In the genomic region with DNA sequence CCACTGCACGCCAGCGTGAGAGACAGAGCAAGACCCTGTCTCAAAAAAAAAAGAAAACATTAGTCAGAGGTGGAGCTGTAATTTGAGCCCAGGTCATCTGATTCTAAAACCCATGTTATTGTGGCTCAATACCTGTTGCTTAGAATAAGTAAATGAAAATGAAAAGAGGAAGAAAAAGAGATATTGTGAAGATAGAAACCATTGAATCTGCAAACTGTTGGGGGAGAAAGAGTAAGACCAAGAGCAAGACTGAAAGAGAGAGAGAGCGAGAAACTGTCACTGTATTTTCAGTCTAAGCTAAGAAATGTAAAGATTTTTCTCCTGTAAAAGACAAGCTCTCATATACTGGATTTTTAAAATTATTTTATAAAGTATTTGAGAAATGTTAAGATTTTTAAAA, we compare ENCODE assay signal across 20 cellular contexts. TPM values are rescaled to one million over a fixed set of nuclear protein-coding genes. Genes with fewer than 3 reads are reported as not detected.
DNase-seq lines count a peak whose midpoint lies in the region; ATAC-seq, FAIRE-seq and TF ChIP-seq lines count a peak whose summit lies in the region.
"Had no signal": no experiment of that assay in that cellular context is flagged by ENCODE, and none has a peak within 500 bp of the region (broad histone marks: within the 10 kb centered on the region; RNA-seq: fewer than 3 reads in every experiment).

No MANE protein-coding gene starts in this region.

- H3K79me1 ChIP-seq in H9 (ENCODE audit: insufficient read depth, low read depth, low read length, poor library complexity, severe bottlenecking) (no peaks in the 10 kb centered on the region), H1 (ENCODE audit: low read depth, low read length) (no peaks in the 10 kb centered on the region)

- no peak for DNase-seq in H9
- no peak for DNase-seq in H1 (ENCODE audit: low read depth in 1 of 2, low spot score in 2 of 2)
- DNase-seq in H7 = no peak
- no peak for DNase-seq in activated CD8-positive, alpha-beta T cell treated with anti-CD3 and anti-CD28 coated beads for 36 hours
- no peak for DNase-seq in NCI-H1092 treated with DMSO at 0.1 percent for 48 hours (lab: John Stamatoyannopoulos, UW)
- DNase-seq: CD4-positive, alpha-beta memory T cell; DMS153; DMS79; GDM1; GM23248 had no signal

- H3K79me2 ChIP-seq in H9 (ENCODE audit: insufficient read depth, low read length) (no peaks in the 10 kb centered on the region), H1 (ENCODE audit: control insufficient read depth in 1 of 2, insufficient read depth in 2 of 2, low read length in 2 of 2) (no peaks in the 10 kb centered on the region)

- H3K27ac ChIP-seq in H9 (ENCODE audit: insufficient read length, low read depth, low read length) = no peak overlapping the region
- no peak overlapping the region for H3K27ac ChIP-seq in H1 (ENCODE audit: low read depth, low read length)
- H3K27ac ChIP-seq: BLaER1, GM23248, HL-60, KMS-11 had no signal

- H4K8ac ChIP-seq in H9 (replicated peaks; ENCODE audit: insufficient read length, low read depth, low read length) = no peak overlapping the region
- no peak overlapping the region for H4K8ac ChIP-seq in H1 (ENCODE audit: extremely low read depth, insufficient read depth, low read length)

- H4K91ac ChIP-seq in H9 (ENCODE audit: insufficient read length, low read depth, low read length) (no peak overlapping the region), H1 (replicated peaks; ENCODE audit: insufficient read length, low read length) (no peak overlapping the region)

- no peak overlapping the region for H3K4me3 ChIP-seq in H1 (ENCODE audit: extremely low read depth in 1 of 4, insufficient read depth in 2 of 4, low read depth in 3 of 4, low read length in 4 of 4)
- no peak overlapping the region for H3K4me3 ChIP-seq in H7 (ENCODE audit: insufficient read depth, low read depth, low read length)
- H3K4me3 ChIP-seq: BLaER1, GM23248, HAP-1 had no signal

- no peaks in the 10 kb centered on the region for H3K9me3 ChIP-seq in H9 (ENCODE audit: control insufficient read depth, low read depth, low read length)
- no peaks in the 10 kb centered on the region for H3K9me3 ChIP-seq in H1 (ENCODE audit: insufficient read depth in 2 of 2, low read depth in 1 of 2, low read length in 1 of 2)
- H3K9me3 ChIP-seq: BLaER1, HAP-1 had no signal

- peak; percentile 75 for ATAC-seq in GM18867 (IDR thresholded peaks at IDR 0.05; ENCODE audit: unreplicated experiment)
- ATAC-seq in activated CD8-positive, alpha-beta T cell treated with anti-CD3 and anti-CD28 coated beads for 36 hours = no peak

- H3K36me3 ChIP-seq in H1 (ENCODE audit: control insufficient read depth in 2 of 4, insufficient read depth in 4 of 4, low read length in 3 of 4) = no peaks in the 10 kb centered on the region
- H3K36me3 ChIP-seq in H7 (replicated peaks; ENCODE audit: control insufficient read depth, insufficient read depth, low read length) = no peaks in the 10 kb centered on the region
- H3K36me3 ChIP-seq: BLaER1, HAP-1 had no signal

- no peak overlapping the region for H2AK5ac ChIP-seq in H9 (ENCODE audit: insufficient read length, low read length)
- no peak overlapping the region for H2AK5ac ChIP-seq in H1 (ENCODE audit: low read depth, low read length)

- no peak for TF ChIP-seq POLR2A in H1 (IDR thresholded peaks at IDR 0.05; ENCODE audit: control extremely low read depth in 1 of 2, low read depth in 2 of 2, low read length in 2 of 2)

- peak overlapping the region in 2 of 3 experiments; percentile 0 to 87; a peak in 2 of 7 replicates for H3K27ac Mint-ChIP-seq in H9
- no peak overlapping the region for H3K27ac Mint-ChIP-seq in activated CD8-positive, alpha-beta T cell treated with anti-CD3 and anti-CD28 coated beads for 36 hours
- H3K27ac Mint-ChIP-seq: CD14-positive monocyte; CD4-positive, alpha-beta memory T cell had no signal

- H2BK12ac ChIP-seq in H9 (ENCODE audit: insufficient read length, low read depth, low read length) (no peak overlapping the region), H1 (ENCODE audit: low read depth, low read length) (no peak overlapping the region)

- H3K4me1 ChIP-seq in H9 (ENCODE audit: insufficient read depth, low read length) (peaks cover 14% of the 10 kb centered on the region; the same call in 1 of the 2 replicates), H1 (replicated peaks in 1 of 4; ENCODE audit: control insufficient read depth in 3 of 4, insufficient read depth in 4 of 4, low read length in 3 of 4) (no peaks in the 10 kb centered on the region; a peak in 1 of 7 replicates)
- H3K4me1 ChIP-seq: BLaER1, HAP-1 had no signal

- TF ChIP-seq CTCF in H9 (conservative IDR thresholded peaks at IDR 0.05) (no peak), H1 (IDR thresholded peaks at IDR 0.05; ENCODE audit: control extremely low read depth in 1 of 3, insufficient read depth in 1 of 3, low read depth in 1 of 3, low read length in 3 of 3) (no peak)
- no peak for TF ChIP-seq CTCF in activated CD8-positive, alpha-beta T cell treated with anti-CD3 and anti-CD28 coated beads for 36 hours (IDR thresholded peaks at IDR 0.05)

- H3T11ph ChIP-seq in H9 (ENCODE audit: low read length) = no peak overlapping the region

- no peaks in the 10 kb centered on the region for H3K27me3 ChIP-seq in H9 (ENCODE audit: insufficient read depth, low read length)
- no peaks in the 10 kb centered on the region for H3K27me3 ChIP-seq in H1 (replicated peaks in 1 of 4; ENCODE audit: control insufficient read depth in 3 of 4, extremely low read depth in 1 of 4, insufficient read depth in 3 of 4, low read length in 3 of 4)
- no peaks in the 10 kb centered on the region for H3K27me3 ChIP-seq in H7 (ENCODE audit: control insufficient read depth, insufficient read depth, low read length)

- no peak overlapping the region for H3K4ac ChIP-seq in H9 (ENCODE audit: low read depth, low read length)
- no peak overlapping the region for H3K4ac ChIP-seq in H1 (replicated peaks; ENCODE audit: insufficient read length, low read depth, low read length)

- no peaks in the 10 kb centered on the region for H3K9me3 Mint-ChIP-seq in H9
- no peaks in the 10 kb centered on the region for H3K9me3 Mint-ChIP-seq in activated CD8-positive, alpha-beta T cell treated with anti-CD3 and anti-CD28 coated beads for 36 hours
- H3K9me3 Mint-ChIP-seq: CD4-positive, alpha-beta memory T cell had no signal

- H2BK5ac ChIP-seq in H9 (ENCODE audit: insufficient read length, low read length) (no peak overlapping the region), H1 (ENCODE audit: low read depth, low read length) (no peak overlapping the region)

- H3K36me3 Mint-ChIP-seq in H9 (ENCODE audit: insufficient read depth in 1 of 3, low read depth in 3 of 3) = no peaks in the 10 kb centered on the region
- no peaks in the 10 kb centered on the region for H3K36me3 Mint-ChIP-seq in activated CD8-positive, alpha-beta T cell treated with anti-CD3 and anti-CD28 coated beads for 36 hours (ENCODE audit: low read depth)
- H3K36me3 Mint-ChIP-seq: CD14-positive monocyte; CD4-positive, alpha-beta memory T cell had no signal

- peak; percentile 45 for FAIRE-seq in H1 (lab: Jason Lieb, UNC)
- FAIRE-seq: A204.1, GM12892 had no signal

- H4K5ac ChIP-seq in H9 (ENCODE audit: insufficient read length, low read depth, low read length) (no peak overlapping the region), H1 (ENCODE audit: insufficient read length, low read depth, low read length) (no peak overlapping the region)

- peaks cover 22 to 27% of the 10 kb centered on the region in 2 experiments for H3K4me1 Mint-ChIP-seq in H9
- no peaks in the 10 kb centered on the region for H3K4me1 Mint-ChIP-seq in activated CD8-positive, alpha-beta T cell treated with anti-CD3 and anti-CD28 coated beads for 36 hours (ENCODE audit: low read depth)
- H3K4me1 Mint-ChIP-seq: CD14-positive monocyte; CD4-positive, alpha-beta memory T cell had no signal

- H2BK20ac ChIP-seq in H9 (ENCODE audit: low read depth, low read length, poor library complexity, severe bottlenecking) (no peak overlapping the region), H1 (ENCODE audit: low read length) (no peak overlapping the region)

- TF ChIP-seq EP300 in H1 (IDR thresholded peaks at IDR 0.05; ENCODE audit: borderline replicate concordance in 1 of 2, low read depth in 2 of 2, low read length in 2 of 2) = no peak

- H3K23ac ChIP-seq in H9 (ENCODE audit: insufficient read length, low read depth, low read length) (no peak overlapping the region), H1 (ENCODE audit: insufficient read length) (no peak overlapping the region)

- H3K23me2 ChIP-seq in H9 (ENCODE audit: insufficient read length, low read depth, low read length, poor library complexity, severe bottlenecking) (no peaks in the 10 kb centered on the region), H1 (ENCODE audit: low read depth, low read length) (no peaks in the 10 kb centered on the region)

- H2AFZ ChIP-seq in H9 (ENCODE audit: low read length) (no peak overlapping the region), H1 (ENCODE audit: low read length) (no peak overlapping the region)
- H2AFZ ChIP-seq: GM23248 had no signal

- POLR2A ChIA-PET in H1 (lab: Charles Lee; ENCODE audit: partially characterized antibody) = interaction anchor here (1.6 kb wide), 1 partner anchor 10 kb away, joined by 5 read pairs; a partner anchor contains a TSS
- POLR2A ChIA-PET in activated CD8-positive, alpha-beta T cell treated with anti-CD3 and anti-CD28 coated beads for 36 hours (lab: Charles Lee) = no interaction called here

- H3K4me2 ChIP-seq in H9 (ENCODE audit: insufficient read depth, insufficient read length, low read length) (no peak overlapping the region), H1 (ENCODE audit: insufficient read depth in 1 of 2, low read depth in 2 of 2, low read length in 2 of 2) (no peak overlapping the region)
- H3K4me2 ChIP-seq: BLaER1, KMS-11 had no signal

- intact Hi-C loops in activated CD8-positive, alpha-beta T cell treated with anti-CD3 and anti-CD28 coated beads for 36 hours (cut with micrococcal nuclease) = no loop called here

- CTCF ChIA-PET in H1 (lab: Charles Lee; ENCODE audit: partially characterized antibody) = interaction anchor here (0.9 kb wide), 1 partner anchor 36 kb away, joined by 4 read pairs; no protein-coding TSS in a partner anchor
- CTCF ChIA-PET in activated CD8-positive, alpha-beta T cell treated with anti-CD3 and anti-CD28 coated beads for 36 hours (lab: Charles Lee) = no interaction called here

- no peaks in the 10 kb centered on the region for H3K27me3 Mint-ChIP-seq in H9 (ENCODE audit: low read depth)
- no peaks in the 10 kb centered on the region for H3K27me3 Mint-ChIP-seq in activated CD8-positive, alpha-beta T cell treated with anti-CD3 and anti-CD28 coated beads for 36 hours

- H2BK15ac ChIP-seq in H9 (ENCODE audit: low read depth, low read length) (no peak overlapping the region), H1 (ENCODE audit: low read length) (no peak overlapping the region)

- H3K4me3 Mint-ChIP-seq in H9 = no peak overlapping the region
- H3K4me3 Mint-ChIP-seq in activated CD8-positive, alpha-beta T cell treated with anti-CD3 and anti-CD28 coated beads for 36 hours = no peak overlapping the region
- H3K4me3 Mint-ChIP-seq: CD14-positive monocyte; CD4-positive, alpha-beta memory T cell had no signal

- no peak for TF ChIP-seq RAD21 in H1 (IDR thresholded peaks at IDR 0.05 in 1 of 2, conservative IDR thresholded peaks at IDR 0.05 in 1 of 2; ENCODE audit: low read depth in 2 of 2, low read length in 2 of 2)

- H3K14ac ChIP-seq in H9 (ENCODE audit: insufficient read depth, low read length) (no peak overlapping the region), H1 (ENCODE audit: insufficient read length) (no peak overlapping the region)

- H4K20me1 ChIP-seq in H9 (ENCODE audit: control insufficient read depth, insufficient read depth, insufficient read length) = no peaks in the 10 kb centered on the region
- no peaks in the 10 kb centered on the region for H4K20me1 ChIP-seq in H1 (replicated peaks in 1 of 2; ENCODE audit: control insufficient read depth in 1 of 2, insufficient read depth in 2 of 2, low read length in 2 of 2)

- no CpG with 5 or more reads among the region's 3 CpGs for WGBS in H9 (ENCODE audit: extremely low coverage, insufficient read length, low lambda C conversion rate)
- 85% methylated on average over 2 of the region's 3 CpGs; no CpG with 5 or more reads in 1 of the 2 experiments for WGBS in H1 (ENCODE audit: extremely low coverage in 1 of 2, insufficient coverage in 1 of 2, insufficient read length in 1 of 2, insufficient replicate concordance in 2 of 2, low coverage in 1 of 2, low lambda C conversion rate in 2 of 2, missing lambda C conversion rate in 1 of 2), 2 experiments

- no peak overlapping the region for H3K18ac ChIP-seq in H9 (ENCODE audit: insufficient read length, low read depth, low read length)
- no peak overlapping the region for H3K18ac ChIP-seq in H1 (ENCODE audit: extremely low read depth, low read length)

- no peak overlapping the region for H2BK120ac ChIP-seq in H9 (ENCODE audit: low read depth, low read length, poor library complexity, severe bottlenecking)
- H2BK120ac ChIP-seq in H1 (replicated peaks; ENCODE audit: low read depth, low read length) = no peak overlapping the region

- no peak overlapping the region for H3K56ac ChIP-seq in H9 (ENCODE audit: insufficient read length, low read depth, low read length)
- no peak overlapping the region for H3K56ac ChIP-seq in H1 (replicated peaks; ENCODE audit: insufficient read length, low read depth, low read length)

- H3K9ac ChIP-seq in H9 (ENCODE audit: extremely low read depth, insufficient read length, low read length) (no peak overlapping the region), H1 (replicated peaks in 1 of 4; ENCODE audit: extremely low read depth in 1 of 4, low read depth in 3 of 4, low read length in 3 of 4) (no peak overlapping the region)
- H3K9ac ChIP-seq: BLaER1, GM23248, KMS-11 had no signal

RNA-seq across cellular contexts. Expression of a gene that starts 9.7 kb away (rescaled TPM):
- 11.9 and 12.5 TPM in 2 replicates for total RNA-seq in H9 (2021)
- 23.0 and 23.1 TPM in 2 replicates for total RNA-seq in H1 (2021; fragmentation: NEBNext Ultra II Directional; extraction: Animal tissue kit (Norgen Biotek cat#: 25700))
- 24.3 and 39.9 TPM in 2 replicates for polyA plus RNA-seq in H1 (2011; rRNA removed)
- polyA plus RNA-seq in H1 (2011; cell fraction: cytosol; rRNA removed) = 25.4 TPM
- 52.3 TPM for polyA plus RNA-seq in H1 (2011; cell fraction: nucleus; rRNA removed)
- 28.4 to 34.8 TPM (median 31.8 TPM) in 4 replicates for polyA plus RNA-seq in H1 (2012, experiment 1 of 2)
- polyA plus RNA-seq in H1 (2012, experiment 2 of 2) = 25.2 TPM
- polyA plus RNA-seq in H1 (2013, experiment 1 of 2) = 46.4 TPM
- 41.6 TPM for polyA plus RNA-seq in H1 (2013, experiment 2 of 2)
- 31.3 and 52.1 TPM in 2 replicates for polyA minus RNA-seq in H1 (2011; rRNA and poly(A)+ RNA removed)
- 12.3 TPM for polyA minus RNA-seq in H1 (2011; cell fraction: cytosol; rRNA and poly(A)+ RNA removed)
- polyA minus RNA-seq in H1 (2011; cell fraction: nucleus; rRNA and poly(A)+ RNA removed) = 16.7 TPM
- 13.4 and 17.8 TPM in 2 replicates for total RNA-seq in H7 (2014; rRNA removed; shearing (Covaris generic))
- total RNA-seq in activated CD8-positive, alpha-beta T cell treated with anti-CD3 and anti-CD28 coated beads for 36 hours = not detected
- total RNA-seq: CD4-positive, alpha-beta memory T cell; GM23248; LHCN-M2 had no signal
- polyA plus RNA-seq: AG04450; CD14-positive monocyte; CD4-positive, alpha-beta memory T cell; GM23248 had no signal

Comparison
In these comparisons a context has a peak if more than half of its experiments do, and no peak if none do; other contexts are left out.
1. RNA of a gene that starts 9.7 kb away (total RNA-seq): 23.0 to 23.1 TPM in H1, 13.4 to 17.8 TPM in H7 and 11.9 to 12.5 TPM in H9; not detected in activated CD8-positive, alpha-beta T cell treated with anti-CD3 and anti-CD28 coated beads for 36 hours; every median in the first group is over 10 times any median in the second.